8 cellular contexts compared by ENCODE assay signal in the genomic region with DNA sequence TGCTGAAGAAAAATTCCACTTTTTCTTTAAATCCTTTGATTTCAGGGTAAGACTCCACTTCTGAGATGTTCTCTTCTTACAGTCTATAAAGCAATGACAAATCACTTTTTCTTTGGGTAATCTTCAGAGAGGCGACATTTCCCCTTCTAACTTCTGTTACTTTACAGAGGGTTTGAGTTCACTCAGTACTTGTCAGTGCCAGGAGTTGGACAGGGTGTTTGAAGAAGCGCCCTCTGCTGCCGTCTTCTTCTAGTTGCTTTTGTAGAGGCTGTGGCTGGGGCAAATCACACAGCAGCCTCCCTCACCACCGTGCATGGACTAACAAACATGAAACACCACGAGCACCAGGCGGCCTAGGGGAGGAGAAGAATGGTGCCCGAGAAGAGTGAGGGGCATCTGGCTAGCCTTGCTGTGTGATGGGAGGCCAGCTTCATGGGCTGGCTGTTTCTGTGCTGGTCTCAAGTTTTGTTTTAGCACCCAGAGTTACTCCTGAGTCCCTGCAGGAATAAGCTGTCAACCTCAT. TPM values are rescaled to one million over a fixed set of nuclear protein-coding genes. Genes with fewer than 3 reads are reported as not detected.
DNase-seq lines count a peak whose midpoint lies in the region; ATAC-seq, FAIRE-seq and TF ChIP-seq lines count a peak whose summit lies in the region.

CD80 (minus strand) TSS at position 174 of the 523 bp plus-strand sequence. CDS start 1,886 bp downstream, outside the sequence.

- H3K27me3 Mint-ChIP-seq in WTC11 (ENCODE audit: low read depth) = peaks cover 4% of the 10 kb centered on the region

- no peak within 1 kb of the TSS for H3K4me3 Mint-ChIP-seq in WTC11

- peak within 1 kb of the TSS; percentile 65 for H2AFZ ChIP-seq in MM.1S (ENCODE audit: low read length)

- TF ChIP-seq POLR2A in GM12891 (IDR thresholded peaks at IDR 0.05; ENCODE audit: low read depth, low read length) = no peak; the same call in 1 of the 2 replicates

- no peaks in the 10 kb centered on the region for H3K36me3 Mint-ChIP-seq in WTC11

- peaks cover 9% of the 10 kb centered on the region; the same call in 1 of the 2 replicates for H3K4me1 Mint-ChIP-seq in WTC11

- no peaks in the 10 kb centered on the region for H3K36me3 ChIP-seq in MM.1S (replicated peaks; ENCODE audit: insufficient read depth, low read length)

- no peak within 1 kb of the TSS for H3K4me3 ChIP-seq in MM.1S (ENCODE audit: low read length)

- no peaks in the 10 kb centered on the region for H3F3A ChIP-seq in MM.1S (ENCODE audit: insufficient read depth, low read length)

- peak; percentile 26 for DNase-seq in A172 (ENCODE audit: low spot score)
- no peak for DNase-seq in GM12891 (ENCODE audit: insufficient read length, low spot score)
- peak; percentile 71 for DNase-seq in MM.1S
- peak; percentile 65 for DNase-seq in WTC11 (ENCODE audit: low spot score)
- peak; percentile 68 for DNase-seq in ecto neural progenitor cell (ENCODE audit: low spot score)
- peak; percentile 52 for DNase-seq in myocyte (ENCODE audit: low read depth)
- DNase-seq in epidermal melanocyte (ENCODE audit: insufficient read length, low spot score) = no peak

- no peak within 1 kb of the TSS for H3K27ac Mint-ChIP-seq in WTC11

- H4K20me1 ChIP-seq in MM.1S (ENCODE audit: insufficient read depth, low read length) = no peaks in the 10 kb centered on the region

- H3K9ac ChIP-seq in MM.1S (ENCODE audit: low read length) = no peak within 1 kb of the TSS

- H3K27me3 ChIP-seq in MM.1S (replicated peaks; ENCODE audit: insufficient read depth, low read length) = no peaks in the 10 kb centered on the region

- H3K27ac ChIP-seq in MM.1S (ENCODE audit: low read length) = no peak within 1 kb of the TSS

- H3K9me3 Mint-ChIP-seq in WTC11 = peaks cover 3% of the 10 kb centered on the region; the same call in 1 of the 2 replicates

- no peaks in the 10 kb centered on the region for H3K9me3 ChIP-seq in MM.1S (replicated peaks; ENCODE audit: insufficient read depth, low read length)

- H3K9me2 ChIP-seq in MM.1S (replicated peaks; ENCODE audit: insufficient read depth, low read length) = no peaks in the 10 kb centered on the region

- TF ChIP-seq CTCF in MM.1S (IDR thresholded peaks at IDR 0.05; ENCODE audit: low read length) (peak; percentile 56), WTC11 (IDR thresholded peaks at IDR 0.05) (no peak)

- POLR2A ChIA-PET in WTC11 (lab: Charles Lee) = no interaction called here

- CTCF ChIA-PET in WTC11 (lab: Charles Lee) = interaction anchor here (0.6 to 1.1 kb wide), 6 partner anchors 13 to 676 kb away, joined by 3 to 5 read pairs (median 3); no protein-coding TSS in a partner anchor

- peak within 1 kb of the TSS; percentile 24; the same call in 1 of the 2 replicates for H3K4me2 ChIP-seq in MM.1S (ENCODE audit: low read depth, low read length)

- peak; percentile 94 for FAIRE-seq in GM12891 (lab: Jason Lieb, UNC)

- ATAC-seq in HG02571 (IDR thresholded peaks at IDR 0.05; ENCODE audit: unreplicated experiment) (peak; percentile 55), WTC11 (peak; percentile 98)

- peaks cover 7% of the 10 kb centered on the region for H3K4me1 ChIP-seq in MM.1S (ENCODE audit: low read length)

- H3K79me2 ChIP-seq in MM.1S (ENCODE audit: low read length) = no peaks in the 10 kb centered on the region

TF ChIP-seq in GM12891, 5 proteins besides CTCF, POLR2A, EP300 and RAD21:
- TF ChIP-seq POLR2AphosphoS5 (IDR thresholded peaks at IDR 0.05; ENCODE audit: low read depth, low read length) (peak; percentile 46; the same call in 1 of the 2 replicates), PAX5 (IDR thresholded peaks at IDR 0.05; ENCODE audit: insufficient read depth, low read length, severe bottlenecking) (peak; percentile 21), TAF1 (IDR thresholded peaks at IDR 0.05; ENCODE audit: low read depth, low read length) (peak; percentile 79), POU2F2 (IDR thresholded peaks at IDR 0.05; ENCODE audit: low read depth, low read length) (0 out of 2 replicates have a peak, but pooled peaks have one; percentile 28), SPI1 (IDR thresholded peaks at IDR 0.05; ENCODE audit: low read depth, low read length) (no peak)

TF ChIP-seq in WTC11, 78 proteins besides CTCF, POLR2A, EP300 and RAD21:
- TF ChIP-seq NR2C2 (CRISPR knock-in tag; IDR thresholded peaks at IDR 0.05) = no peak
- TF ChIP-seq, protein P1, sequence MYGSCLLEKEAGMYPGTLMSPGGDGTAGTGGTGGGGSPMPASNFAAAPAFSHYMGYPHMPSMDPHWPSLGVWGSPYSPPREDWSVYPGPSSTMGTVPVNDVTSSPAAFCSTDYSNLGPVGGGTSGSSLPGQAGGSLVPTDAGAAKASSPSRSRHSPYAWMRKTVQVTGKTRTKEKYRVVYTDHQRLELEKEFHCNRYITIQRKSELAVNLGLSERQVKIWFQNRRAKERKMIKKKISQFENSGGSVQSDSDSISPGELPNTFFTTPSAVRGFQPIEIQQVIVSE (CRISPR knock-in tag; IDR thresholded peaks at IDR 0.05; ENCODE audit: borderline replicate concordance) = no peak
- TF ChIP-seq, protein P2, sequence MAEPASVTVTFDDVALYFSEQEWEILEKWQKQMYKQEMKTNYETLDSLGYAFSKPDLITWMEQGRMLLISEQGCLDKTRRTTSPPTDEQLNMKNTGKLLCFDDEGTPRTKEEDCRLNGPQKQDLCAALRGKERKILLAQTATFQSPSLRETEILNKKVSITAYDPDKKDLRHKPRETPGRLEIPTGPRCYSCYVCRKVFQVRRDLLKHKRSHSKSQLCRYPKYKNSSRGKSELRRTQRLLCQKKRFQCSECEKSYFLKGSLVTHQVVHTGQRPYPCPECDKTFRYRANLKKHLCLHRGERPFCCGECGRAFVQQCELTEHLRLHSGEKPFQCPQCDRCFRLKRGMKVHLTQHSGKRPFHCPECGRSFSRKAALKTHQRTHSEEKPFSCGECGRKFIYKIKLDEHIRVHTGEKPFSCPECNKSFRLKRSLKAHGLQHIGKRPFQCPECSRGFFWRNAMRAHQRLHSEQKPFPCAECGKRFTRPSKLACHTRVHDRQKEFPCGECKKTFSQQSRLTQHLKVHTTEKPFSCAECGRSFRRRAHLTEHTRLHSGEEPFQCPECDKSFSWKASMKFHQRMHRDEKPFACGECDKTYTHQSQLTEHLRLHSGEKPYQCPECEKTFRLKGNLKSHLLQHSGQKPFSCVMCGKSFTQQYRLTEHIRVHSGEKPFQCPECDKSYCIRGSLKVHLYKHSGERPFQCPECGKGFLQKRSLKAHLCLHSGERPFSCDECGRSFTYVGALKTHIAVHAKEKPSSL (CRISPR knock-in tag; conservative IDR thresholded peaks at IDR 0.05) = no peak
- TF ChIP-seq RELA (CRISPR knock-in tag; IDR thresholded peaks at IDR 0.05; ENCODE audit: borderline replicate concordance) = no peak
- no peak for TF ChIP-seq E2F5 (CRISPR knock-in tag; IDR thresholded peaks at IDR 0.05)

RNA-seq across cellular contexts. Expression of gene CD80, which starts in this region (rescaled TPM):
- not detected in 2 replicates for total RNA-seq in A172 (2014; rRNA removed; shearing (Covaris generic))
- 38.7 TPM for polyA plus RNA-seq in GM12891 (2012; ENCODE audit: low read depth, missing spikeins)
- total RNA-seq in WTC11 (2021) (0.14 to 0.24 TPM in 2 of 3 replicates, not detected in the other), myocyte (0.21 and 2.2 TPM in 2 replicates)
- polyA plus RNA-seq in myocyte (2012) = 0.24 TPM

Comparison
In these comparisons a context has a peak if more than half of its experiments do, and no peak if none do; other contexts are left out.
1. Peak in DNase-seq in A172; RNA of the gene not detected or under 1 TPM.
2. Peak in DNase-seq and ATAC-seq in WTC11; RNA of the gene not detected or under 1 TPM.
3. DNase-seq: peak in MM.1S (single experiment), ecto neural progenitor cell (single experiment) and myocyte (single experiment); none in GM12891 (single experiment) and epidermal melanocyte (single experiment).